1 cellular context compared by ENCODE assay signal in genomic region chr6:108557494-108558371, GRCh38.
TF ChIP-seq lines count a peak whose summit lies in the region.

No MANE protein-coding gene starts in this region.

TF ChIP-seq in IMR-90, 13 proteins besides CTCF, POLR2A, EP300 and RAD21 (continued from another document):
- TF ChIP-seq SMC3 (IDR thresholded peaks at IDR 0.05; ENCODE audit: low read depth, low read length), result no peak
- TF ChIP-seq RCOR1 (IDR thresholded peaks at IDR 0.05; ENCODE audit: insufficient replicate concordance, low read length), result no peak
- no peak for TF ChIP-seq FOS (IDR thresholded peaks at IDR 0.05; ENCODE audit: low read depth, low read length)
- TF ChIP-seq CEBPB (IDR thresholded peaks at IDR 0.05; ENCODE audit: low read depth, low read length), result no peak
- TF ChIP-seq NFE2L2 (IDR thresholded peaks at IDR 0.05; ENCODE audit: low read depth, low read length), result no peak
- TF ChIP-seq CHD1 (IDR thresholded peaks at IDR 0.05; ENCODE audit: low read depth, low read length), result no peak
